ENCODE assay signal across 9 cellular contexts in the genomic region with DNA sequence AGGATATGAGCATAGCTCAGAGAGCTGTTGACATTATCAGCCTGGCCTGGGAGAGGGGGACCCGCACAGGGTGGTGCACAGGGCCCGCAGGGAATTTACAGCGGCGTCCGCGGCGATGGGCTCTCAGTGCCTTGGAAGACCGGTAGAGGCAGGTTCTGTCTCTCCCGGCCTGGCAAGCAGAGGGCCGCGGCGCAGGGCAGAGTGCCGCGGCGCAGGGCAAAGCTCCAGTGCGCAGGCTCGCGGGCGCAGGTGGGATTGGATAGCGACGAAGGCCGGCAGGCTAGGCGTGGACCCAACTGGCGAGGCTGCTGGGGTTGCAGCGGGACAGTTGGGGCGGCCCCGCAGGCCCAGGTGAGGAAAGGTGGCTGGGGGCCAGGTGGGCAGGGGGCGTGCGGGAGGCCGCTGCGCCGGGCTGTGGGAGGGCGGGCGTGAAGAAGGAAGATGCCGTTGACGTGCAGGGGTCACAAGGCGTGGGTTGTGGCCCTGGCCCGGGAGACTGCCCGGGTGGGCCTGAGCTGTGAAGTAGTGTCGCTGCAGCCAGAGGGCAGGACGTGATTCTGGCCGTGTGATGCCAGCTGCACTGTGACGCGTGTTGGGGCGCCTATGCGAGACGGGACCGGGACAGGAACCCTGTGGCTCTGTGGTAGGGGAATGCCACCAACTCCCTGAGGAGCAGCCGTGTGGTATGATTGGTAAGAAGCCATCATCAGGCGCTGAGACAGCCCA. TPM values are rescaled to one million over a fixed set of nuclear protein-coding genes. Genes with fewer than 3 reads are reported as not detected.
A peak's percentile ranks its signal among the peaks of the same experiment; 100 is the strongest.
DNase-seq lines count a peak whose midpoint lies in the region; ATAC-seq, FAIRE-seq and TF ChIP-seq lines count a peak whose summit lies in the region.
"Not testable (repeated sequence)": the region's sequence is repeated elsewhere in the genome, so short reads cannot be mapped to it uniquely, and the experiment has no call there.
"Had no signal": no experiment of that assay in that cellular context is flagged by ENCODE, and none has a peak within 500 bp of the region (broad histone marks: within the 10 kb centered on the region; RNA-seq: fewer than 3 reads in every experiment).

A gene with protein sequence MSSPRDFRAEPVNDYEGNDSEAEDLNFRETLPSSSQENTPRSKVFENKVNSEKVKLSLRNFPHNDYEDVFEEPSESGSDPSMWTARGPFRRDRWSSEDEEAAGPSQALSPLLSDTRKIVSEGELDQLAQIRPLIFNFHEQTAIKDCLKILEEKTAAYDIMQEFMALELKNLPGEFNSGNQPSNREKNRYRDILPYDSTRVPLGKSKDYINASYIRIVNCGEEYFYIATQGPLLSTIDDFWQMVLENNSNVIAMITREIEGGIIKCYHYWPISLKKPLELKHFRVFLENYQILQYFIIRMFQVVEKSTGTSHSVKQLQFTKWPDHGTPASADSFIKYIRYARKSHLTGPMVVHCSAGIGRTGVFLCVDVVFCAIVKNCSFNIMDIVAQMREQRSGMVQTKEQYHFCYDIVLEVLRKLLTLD (plus strand): TSS at position 278 of the 726 bp plus-strand sequence. CDS start 21,072 bp downstream, outside the sequence.

- not testable (repeated sequence) for H3K56ac ChIP-seq in H9 (ENCODE audit: insufficient read length, low read depth, low read length)

- intact Hi-C loops in right cardiac atrium (cut with DNase I); pancreas (cut with DNase I): not testable (repeated sequence)

- POLR2A ChIA-PET in CD8-positive, alpha-beta memory T cell (lab: Charles Lee): not testable (repeated sequence)

- H3K79me1 ChIP-seq in H9 (ENCODE audit: insufficient read depth, low read depth, low read length, poor library complexity, severe bottlenecking): not testable (repeated sequence)

- not testable (repeated sequence) for H3K9me3 ChIP-seq in CD8-positive, alpha-beta memory T cell (ENCODE audit: low read length); H9 (ENCODE audit: control insufficient read depth, low read depth, low read length); right cardiac atrium (ENCODE audit: control insufficient read depth, low read length); pancreas; thoracic aorta

- not testable (repeated sequence) for H3K23me2 ChIP-seq in H9 (ENCODE audit: insufficient read length, low read depth, low read length, poor library complexity, severe bottlenecking)

- H4K5ac ChIP-seq in H9 (ENCODE audit: insufficient read length, low read depth, low read length): not testable (repeated sequence)

- H3K27ac ChIP-seq in CD8-positive, alpha-beta memory T cell (ENCODE audit: low read depth, low read length); H9 (ENCODE audit: insufficient read length, low read depth, low read length); right cardiac atrium (ENCODE audit: low read length); pancreas; thoracic aorta: not testable (repeated sequence)

- not testable (repeated sequence) for H3K9ac ChIP-seq in H9 (ENCODE audit: extremely low read depth, insufficient read length, low read length)

- H3K36me3 Mint-ChIP-seq in CD8-positive, alpha-beta memory T cell; H9 (ENCODE audit: insufficient read depth in 1 of 3, low read depth in 3 of 3): not testable (repeated sequence)

- not testable (repeated sequence) for H2BK15ac ChIP-seq in H9 (ENCODE audit: low read depth, low read length)

- FAIRE-seq in pancreas (lab: Jason Lieb, UNC): not testable (repeated sequence)

- not testable (repeated sequence) for H4K8ac ChIP-seq in H9 (replicated peaks; ENCODE audit: insufficient read length, low read depth, low read length)

- not testable (repeated sequence) for TF ChIP-seq CTCF in H9 (conservative IDR thresholded peaks at IDR 0.05); pancreas (IDR thresholded peaks at IDR 0.05); thoracic aorta (IDR thresholded peaks at IDR 0.05)

- WGBS in H9 (ENCODE audit: extremely low coverage, insufficient read length, low lambda C conversion rate): no CpG with 5 or more reads among the region's 50 CpGs
- WGBS in right cardiac atrium: 10% methylated on average over 23 of the region's 50 CpGs
- WGBS in pancreas, 2 donors: 7 to 9% methylated on average over 19 to 23 of the region's 50 CpGs

- not testable (repeated sequence) for H3K14ac ChIP-seq in H9 (ENCODE audit: insufficient read depth, low read length)

- H3K4me2 ChIP-seq in H9 (ENCODE audit: insufficient read depth, insufficient read length, low read length): not testable (repeated sequence)

- H3K4me3 ChIP-seq in CD8-positive, alpha-beta memory T cell (ENCODE audit: low read length); right cardiac atrium (ENCODE audit: low read length): not testable (repeated sequence)
- H3K4me3 ChIP-seq in pancreas (peak within 1 kb of the TSS in 1 of 4 donors; percentile 37), thoracic aorta (peak within 1 kb of the TSS; percentile 55)

- not testable (repeated sequence) for H2AK5ac ChIP-seq in H9 (ENCODE audit: insufficient read length, low read length)

- not testable (repeated sequence) for H3K23ac ChIP-seq in H9 (ENCODE audit: insufficient read length, low read depth, low read length)

- H3T11ph ChIP-seq in H9 (ENCODE audit: low read length): not testable (repeated sequence)

- not testable (repeated sequence) for H3K4ac ChIP-seq in H9 (ENCODE audit: low read depth, low read length)

- ATAC-seq in right cardiac atrium (peak; percentile 95 to 96), pancreas (peak; percentile 99 to 100 (median 99)), thoracic aorta (ENCODE audit: insufficient number of reproducible peaks, low FRiP score, low read depth) (peak; percentile 34)

- in situ Hi-C loops in SK-MEL-5 (cut with HindIII; ENCODE audit: low pct_unique_long_range_greater_than_20kb, low sequenced_read_pairs): not testable (repeated sequence)

- not testable (repeated sequence) for H3K79me2 ChIP-seq in H9 (ENCODE audit: insufficient read depth, low read length)

- peak in 1 of 5 donors; percentile 7 for DNase-seq in CD8-positive, alpha-beta memory T cell
- peak; percentile 30 for DNase-seq in H9
- peak; percentile 24 for DNase-seq in SK-MEL-5 (ENCODE audit: low read depth, low spot score)
- DNase-seq in activated naive CD4-positive, alpha-beta T cell treated with anti-CD3 and anti-CD28 coated beads, Interleukin-2, amount 50 U/mL, for 16 hours: peak; percentile 11
- DNase-seq in ecto neural progenitor cell (ENCODE audit: low spot score): peak; percentile 36
- peak; percentile 60 to 89 (median 87) for DNase-seq in right cardiac atrium
- peak; percentile 63 to 90 (median 76) for DNase-seq in pancreas
- DNase-seq in thoracic aorta (ENCODE audit: low spot score): not testable (repeated sequence)

- not testable (repeated sequence) for H3K4me1 ChIP-seq in CD8-positive, alpha-beta memory T cell (ENCODE audit: insufficient read depth, low read length); H9 (ENCODE audit: insufficient read depth, low read length); right cardiac atrium (ENCODE audit: control insufficient read depth, insufficient read depth, low read length); pancreas; thoracic aorta (ENCODE audit: control insufficient read depth in 1 of 2, low read depth in 2 of 2)

- not testable (repeated sequence) for H3K4me1 Mint-ChIP-seq in CD8-positive, alpha-beta memory T cell; H9

- not testable (repeated sequence) for H3K36me3 ChIP-seq in CD8-positive, alpha-beta memory T cell (ENCODE audit: insufficient read depth, low read length); pancreas; thoracic aorta

- H3K4me3 Mint-ChIP-seq in CD8-positive, alpha-beta memory T cell: peak within 1 kb of the TSS in 4 of 7 donors; percentile 44 to 65 (median 54)
- H3K4me3 Mint-ChIP-seq in H9: not testable (repeated sequence)

- not testable (repeated sequence) for H2BK120ac ChIP-seq in H9 (ENCODE audit: low read depth, low read length, poor library complexity, severe bottlenecking)

- H2BK12ac ChIP-seq in H9 (ENCODE audit: insufficient read length, low read depth, low read length): not testable (repeated sequence)

- not testable (repeated sequence) for H3K18ac ChIP-seq in H9 (ENCODE audit: insufficient read length, low read depth, low read length)

- not testable (repeated sequence) for H4K20me1 ChIP-seq in H9 (ENCODE audit: control insufficient read depth, insufficient read depth, insufficient read length)

- not testable (repeated sequence) for H2BK5ac ChIP-seq in H9 (ENCODE audit: insufficient read length, low read length)

- peak within 1 kb of the TSS in 1 of 8 donors; percentile 27 for H3K27ac Mint-ChIP-seq in CD8-positive, alpha-beta memory T cell
- not testable (repeated sequence) for H3K27ac Mint-ChIP-seq in H9

- not testable (repeated sequence) for H3K27me3 ChIP-seq in CD8-positive, alpha-beta memory T cell (ENCODE audit: insufficient read depth, low read length, poor library complexity, severe bottlenecking); H9 (ENCODE audit: insufficient read depth, low read length); right cardiac atrium (ENCODE audit: control insufficient read depth, insufficient read depth); pancreas; thoracic aorta (replicated peaks; ENCODE audit: insufficient read depth)

- not testable (repeated sequence) for H3K9me3 Mint-ChIP-seq in CD8-positive, alpha-beta memory T cell; H9

- not testable (repeated sequence) for H2BK20ac ChIP-seq in H9 (ENCODE audit: low read depth, low read length, poor library complexity, severe bottlenecking)

- CTCF ChIA-PET in CD8-positive, alpha-beta memory T cell (lab: Charles Lee): not testable (repeated sequence)

- H3K27me3 Mint-ChIP-seq in CD8-positive, alpha-beta memory T cell; H9 (ENCODE audit: low read depth): not testable (repeated sequence)

- H4K91ac ChIP-seq in H9 (ENCODE audit: insufficient read length, low read depth, low read length): not testable (repeated sequence)

- H2AFZ ChIP-seq in H9 (ENCODE audit: low read length): not testable (repeated sequence)

RNA-seq across cellular contexts. Expression of the gene that starts here (rescaled TPM):
- 1 to 10 TPM in 1 of 2 experiments, under 1 TPM in 1; 0.61 to 1.3 TPM for total RNA-seq in CD8-positive, alpha-beta memory T cell
- 1.3 TPM for polyA plus RNA-seq in CD8-positive, alpha-beta memory T cell
- not detected in 2 replicates for total RNA-seq in H9 (2021)
- total RNA-seq in SK-MEL-5 (2014; rRNA removed; shearing (Covaris generic)): 5.0 and 5.6 TPM in 2 replicates
- polyA plus RNA-seq in SK-MEL-5 (2015; cell fraction: cytosol; rRNA removed): 3.2 and 5.9 TPM in 2 replicates
- 16.8 and 25.7 TPM in 2 replicates for polyA plus RNA-seq in SK-MEL-5 (2015; cell fraction: nucleus; rRNA removed)
- 10 to 100 TPM; 14.6 to 26.6 (median 21.2) TPM for total RNA-seq in right cardiac atrium
- polyA plus RNA-seq in right cardiac atrium: 6.7 TPM
- total RNA-seq in pancreas: 1 to 10 TPM; 1.4 to 8.3 (median 3.3) TPM
- polyA plus RNA-seq in pancreas: 1 to 10 TPM; 2.6 to 3.2 TPM
- total RNA-seq in thoracic aorta: 1 to 10 TPM; 2.1 to 6.6 TPM
- polyA plus RNA-seq: neural cell had no signal

Comparison
In these comparisons a context has a peak if more than half of its experiments do, and no peak if none do; other contexts are left out.
1. Peak in DNase-seq in H9; RNA of the gene not detected or under 1 TPM.
2. ATAC-seq: peak in every context shown above with its lines; median percentile 99 in pancreas; 96 in right cardiac atrium; 34 in thoracic aorta.